10 cellular contexts compared by ENCODE assay signal in genomic region chr9:36091028-36091953, GRCh38. TPM values are rescaled to one million over a fixed set of nuclear protein-coding genes. Genes with fewer than 3 reads are reported as not detected.
A peak's percentile ranks its signal among the peaks of the same experiment; 100 is the strongest.
DNase-seq lines count a peak whose midpoint lies in the region; ATAC-seq and TF ChIP-seq lines count a peak whose summit lies in the region.
"Had no signal": no experiment of that assay in that cellular context is flagged by ENCODE, and none has a peak within 500 bp of the region (broad histone marks: within the 10 kb centered on the region; RNA-seq: fewer than 3 reads in every experiment).

No MANE protein-coding gene starts in this region.

- no peak for TF ChIP-seq CTCF in activated CD8-positive, alpha-beta T cell treated with anti-CD3 and anti-CD28 coated beads for 36 hours (IDR thresholded peaks at IDR 0.05)
- no peak for TF ChIP-seq CTCF in stomach (IDR thresholded peaks at IDR 0.05)

- POLR2A ChIA-PET in activated CD8-positive, alpha-beta T cell treated with anti-CD3 and anti-CD28 coated beads for 36 hours (lab: Charles Lee), result no interaction called here

- H3K27me3 ChIP-seq in stomach, result no peaks in the 10 kb centered on the region
- H3K27me3 ChIP-seq: breast epithelium had no signal

- no peak for TF ChIP-seq EP300 in stomach (IDR thresholded peaks at IDR 0.05)

- peaks cover 0 to 9% (median 7%) of the 10 kb centered on the region in 4 donors for H3K36me3 ChIP-seq in stomach
- H3K36me3 ChIP-seq: breast epithelium had no signal

- 20 to 29% (median 21%) methylated on average over 8 of the region's 8 CpGs for WGBS in stomach, 5 donors

- peaks cover 0 to 25% (median 9%) of the 10 kb centered on the region in 4 donors for H3K4me1 ChIP-seq in stomach
- H3K4me1 ChIP-seq: breast epithelium had no signal

- no peak overlapping the region for H3K4me3 ChIP-seq in stomach
- H3K4me3 ChIP-seq: breast epithelium had no signal

- H3K9me3 ChIP-seq in stomach, result no peaks in the 10 kb centered on the region
- H3K9me3 ChIP-seq: breast epithelium had no signal

- H3K27ac Mint-ChIP-seq in activated naive CD4-positive, alpha-beta T cell treated with anti-CD3 and anti-CD28 coated beads, Interleukin-2, amount 50 U/mL, for 24 hours, result no peak overlapping the region
- peak overlapping the region; percentile 11 for H3K27ac Mint-ChIP-seq in activated CD8-positive, alpha-beta T cell treated with anti-CD3 and anti-CD28 coated beads for 36 hours

- H3K4me3 Mint-ChIP-seq in activated naive CD4-positive, alpha-beta T cell treated with anti-CD3 and anti-CD28 coated beads, Interleukin-2, amount 50 U/mL, for 24 hours, result peak overlapping the region; percentile 47
- H3K4me3 Mint-ChIP-seq in activated CD8-positive, alpha-beta T cell treated with anti-CD3 and anti-CD28 coated beads for 36 hours, result no peak overlapping the region

- no peak for DNase-seq in activated naive CD4-positive, alpha-beta T cell (lab: John Stamatoyannopoulos, UW)
- DNase-seq in activated CD8-positive, alpha-beta T cell treated with anti-CD3 and anti-CD28 coated beads for 36 hours, result no peak
- peak; percentile 15 for DNase-seq in iPS-NIHi11 (ENCODE audit: low spot score)
- peak; percentile 57 for DNase-seq in stomach
- DNase-seq: DMS153 had no signal

- intact Hi-C loops in activated CD8-positive, alpha-beta T cell treated with anti-CD3 and anti-CD28 coated beads for 36 hours (cut with micrococcal nuclease), result no loop called here
- intact Hi-C loops in stomach (cut with DNase I; ENCODE audit: low total_unique reads), result no loop called here

- CTCF ChIA-PET in activated CD8-positive, alpha-beta T cell treated with anti-CD3 and anti-CD28 coated beads for 36 hours (lab: Charles Lee), result interaction anchor here (1.6 to 2.9 kb wide), 2 partner anchors 11 to 69 kb away, joined by 4 to 19 read pairs; no protein-coding TSS in a partner anchor

- H3K36me3 Mint-ChIP-seq in activated naive CD4-positive, alpha-beta T cell treated with anti-CD3 and anti-CD28 coated beads, Interleukin-2, amount 50 U/mL, for 24 hours, result peaks cover 2% of the 10 kb centered on the region
- H3K36me3 Mint-ChIP-seq in activated CD8-positive, alpha-beta T cell treated with anti-CD3 and anti-CD28 coated beads for 36 hours (ENCODE audit: low read depth), result peaks cover 15% of the 10 kb centered on the region

- no peak for TF ChIP-seq POLR2A in stomach (IDR thresholded peaks at IDR 0.05)

- H3K27me3 Mint-ChIP-seq in activated naive CD4-positive, alpha-beta T cell treated with anti-CD3 and anti-CD28 coated beads, Interleukin-2, amount 50 U/mL, for 24 hours, result no peaks in the 10 kb centered on the region
- no peaks in the 10 kb centered on the region for H3K27me3 Mint-ChIP-seq in activated CD8-positive, alpha-beta T cell treated with anti-CD3 and anti-CD28 coated beads for 36 hours

- H3K4me1 Mint-ChIP-seq in activated naive CD4-positive, alpha-beta T cell treated with anti-CD3 and anti-CD28 coated beads, Interleukin-2, amount 50 U/mL, for 24 hours, result peaks cover 20% of the 10 kb centered on the region
- H3K4me1 Mint-ChIP-seq in activated CD8-positive, alpha-beta T cell treated with anti-CD3 and anti-CD28 coated beads for 36 hours (ENCODE audit: low read depth), result peaks cover 19% of the 10 kb centered on the region

- H3K27ac ChIP-seq in stomach, result peak overlapping the region in 1 of 5 donors; percentile 7
- H3K27ac ChIP-seq: breast epithelium had no signal

- no peak for ATAC-seq in activated CD8-positive, alpha-beta T cell treated with anti-CD3 and anti-CD28 coated beads for 36 hours
- ATAC-seq in HG02571 (IDR thresholded peaks at IDR 0.05; ENCODE audit: unreplicated experiment) (no peak), HG03571 (IDR thresholded peaks at IDR 0.05; ENCODE audit: unreplicated experiment) (no peak), HG03025 (IDR thresholded peaks at IDR 0.05; ENCODE audit: low FRiP score, unreplicated experiment) (no peak)

- H3K9me3 Mint-ChIP-seq in activated naive CD4-positive, alpha-beta T cell treated with anti-CD3 and anti-CD28 coated beads, Interleukin-2, amount 50 U/mL, for 24 hours, result no peaks in the 10 kb centered on the region
- peaks cover 5% of the 10 kb centered on the region for H3K9me3 Mint-ChIP-seq in activated CD8-positive, alpha-beta T cell treated with anti-CD3 and anti-CD28 coated beads for 36 hours

RNA-seq across cellular contexts. Expression of gene GLIPR2, which starts 45.2 kb away (rescaled TPM):
- 10 to 100 TPM; 12.2 to 13.6 TPM for total RNA-seq in activated CD8-positive, alpha-beta T cell treated with anti-CD3 and anti-CD28 coated beads for 36 hours
- 10 to 100 TPM in 4 of 5 donors, 1 to 10 TPM in 1; 3.5 to 40.6 (median 33.5) TPM for total RNA-seq in stomach
- 10 to 100 TPM; 22.0 to 37.9 (median 32.1) TPM for polyA plus RNA-seq in stomach

RNA-seq across cellular contexts. Expression of gene RECK, which starts 54.6 kb away (rescaled TPM):
- total RNA-seq in activated CD8-positive, alpha-beta T cell treated with anti-CD3 and anti-CD28 coated beads for 36 hours, result 1 to 10 TPM; 5.3 to 6.5 TPM
- 10 to 100 TPM in 3 of 5 donors, 1 to 10 TPM in 2; 4.3 to 19.3 (median 13.3) TPM for total RNA-seq in stomach
- 1 to 10 TPM; 2.3 to 4.7 (median 2.3) TPM for polyA plus RNA-seq in stomach

Comparison
In these comparisons a context has a peak if more than half of its experiments do, and no peak if none do; other contexts are left out.
1. DNase-seq: peak in iPS-NIHi11 (single experiment) and stomach (single experiment); none in activated naive CD4-positive, alpha-beta T cell (0 of 4) and activated CD8-positive, alpha-beta T cell treated with anti-CD3 and anti-CD28 coated beads for 36 hours (single experiment).